Comparison of ENCODE assay signal across 21 cellular contexts in the genomic region with DNA sequence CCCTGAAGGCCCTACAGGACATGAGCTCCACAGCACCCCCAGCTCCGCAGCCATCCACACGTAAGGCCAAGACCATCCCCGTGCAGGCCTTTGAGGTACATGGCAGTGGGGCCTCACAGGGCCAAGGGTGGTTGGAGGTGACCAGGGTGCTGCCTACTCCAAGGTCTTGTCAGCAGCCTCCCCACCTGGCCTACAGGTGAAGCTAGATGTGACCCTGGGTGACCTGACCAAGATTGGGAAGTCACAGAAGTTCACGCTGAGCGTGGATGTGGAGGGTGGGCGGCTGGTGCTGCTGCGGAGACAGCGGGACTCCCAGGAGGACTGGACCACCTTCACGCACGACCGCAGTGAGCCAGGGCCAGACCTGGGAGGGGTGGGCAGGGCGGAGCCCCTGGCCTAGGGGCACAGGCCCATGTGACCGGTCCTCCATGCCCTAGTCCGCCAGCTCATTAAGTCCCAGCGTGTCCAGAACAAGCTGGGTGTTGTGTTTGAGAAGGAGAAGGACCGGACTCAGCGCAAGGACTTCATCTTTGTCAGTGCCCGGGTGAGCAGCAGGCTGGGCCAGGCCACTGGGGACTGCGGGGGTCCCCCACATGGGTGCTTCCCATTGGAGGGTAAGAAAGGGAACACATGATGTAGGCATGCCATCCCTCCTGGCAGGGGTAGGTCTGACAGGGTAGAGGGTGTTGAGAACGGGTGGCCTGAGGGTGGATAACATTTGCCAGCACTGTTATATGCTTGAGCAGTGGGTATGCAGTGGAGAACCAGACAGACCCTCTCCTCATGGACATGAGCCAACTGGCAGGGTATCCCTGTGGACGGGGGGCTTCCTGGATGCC. TPM values are rescaled to one million over a fixed set of nuclear protein-coding genes. Genes with fewer than 3 reads are reported as not detected.
DNase-seq lines count a peak whose midpoint lies in the region; ATAC-seq and TF ChIP-seq lines count a peak whose summit lies in the region.
"Had no signal": no experiment of that assay in that cellular context is flagged by ENCODE, and none has a peak within 500 bp of the region (broad histone marks: within the 10 kb centered on the region; RNA-seq: fewer than 3 reads in every experiment).

No MANE protein-coding gene starts in this region.

- peaks cover 56% of the 10 kb centered on the region for H3K36me3 Mint-ChIP-seq in MCF 10A (ENCODE audit: insufficient read depth, unreplicated experiment)

- intact Hi-C loops in MCF 10A (cut with micrococcal nuclease): no loop called here
- intact Hi-C loops in posterior vena cava (cut with DNase I): loop anchor here (10.0 kb wide), 3 partner anchors 205 to 215 kb away; a partner anchor contains a TSS

- H3K27me3 Mint-ChIP-seq in MCF 10A (ENCODE audit: insufficient read depth, unreplicated experiment): no peaks in the 10 kb centered on the region

- CTCF ChIA-PET in MCF 10A (lab: Yijun Ruan, JAX): interaction anchor here (0.6 to 0.8 kb wide), 3 partner anchors 8 to 121 kb away, joined by 3 to 4 read pairs (median 3); no protein-coding TSS in a partner anchor

- no peak overlapping the region for H3K27ac Mint-ChIP-seq in MCF 10A (ENCODE audit: low read depth, unreplicated experiment)
- H3K27ac Mint-ChIP-seq: H9, WTC11 had no signal

- DNase-seq in H7 (peak; percentile 25), MCF 10A (ENCODE audit: unreplicated experiment) (no peak), posterior vena cava (ENCODE audit: low spot score) (peak; percentile 68), NCI-H2196 treated with DMSO at 0.1 percent for 48 hours (lab: John Stamatoyannopoulos, UW; ENCODE audit: unreplicated experiment) (no peak), mucosa of gallbladder (ENCODE audit: low spot score) (no peak)
- DNase-seq: activated gamma-delta T cell, amygdala, DMS79 treated with DMSO at 0.1 percent for 48 hours, H9, kidney glomerular epithelial cell, midbrain, NCI-H1048, NCI-H2081, NCI-H524, occipital lobe, SHP77 had no signal

- H3K36me3 ChIP-seq in H7 (replicated peaks; ENCODE audit: control insufficient read depth, insufficient read depth, low read length): peaks cover 50% of the 10 kb centered on the region

- ATAC-seq in GM21367 (IDR thresholded peaks at IDR 0.05; ENCODE audit: unreplicated experiment): no peak
- ATAC-seq: CD8-positive, alpha-beta T cell; right lobe of liver; WTC11 had no signal

- TSS peak; percentile 6 for BruUV-seq in MCF 10A (replicated peaks; lab: Mats Ljungman, UMichigan)

- no peaks in the 10 kb centered on the region for H3K9me3 Mint-ChIP-seq in MCF 10A (ENCODE audit: unreplicated experiment)
- H3K9me3 Mint-ChIP-seq: CD8-positive, alpha-beta T cell; H9; WTC11 had no signal

- POLR2A ChIA-PET in MCF 10A (lab: Yijun Ruan, JAX): interaction anchor here (0.6 kb wide), 1 partner anchor 161 kb away, joined by 4 read pairs; no protein-coding TSS in a partner anchor

- H3K4me3 Mint-ChIP-seq in MCF 10A (ENCODE audit: unreplicated experiment): no peak overlapping the region
- H3K4me3 Mint-ChIP-seq: CD8-positive, alpha-beta T cell; H9; WTC11 had no signal

- H3K27me3 ChIP-seq in H7 (ENCODE audit: control insufficient read depth, insufficient read depth, low read length): no peaks in the 10 kb centered on the region; the same call in 1 of the 2 replicates
- H3K27me3 ChIP-seq: right lobe of liver had no signal

- no peak overlapping the region for H3K4me3 ChIP-seq in H7 (ENCODE audit: insufficient read depth, low read depth, low read length)
- H3K4me3 ChIP-seq: right lobe of liver had no signal

- TF ChIP-seq CTCF in MCF 10A (IDR thresholded peaks at IDR 0.05; ENCODE audit: unreplicated experiment): no peak

- H3K4me1 Mint-ChIP-seq in MCF 10A (ENCODE audit: insufficient read depth, unreplicated experiment): peaks cover 7% of the 10 kb centered on the region

RNA-seq across cellular contexts. Expression of a gene that starts 5.6 kb away (rescaled TPM):
- total RNA-seq in H7 (2014; rRNA removed; shearing (Covaris generic)): 98.6 and 109 TPM in 2 replicates
- total RNA-seq in MCF 10A (2022) (90.2 and 104 TPM in 2 replicates), posterior vena cava (100 to 1,000 TPM; 108 to 110 TPM), mucosa of gallbladder (225 TPM)

RNA-seq across cellular contexts. Expression of a gene that starts 13.6 kb away (rescaled TPM):
- total RNA-seq in H7 (2014; rRNA removed; shearing (Covaris generic)): not detected in 2 replicates
- not detected in 2 replicates for total RNA-seq in MCF 10A (2022)
- 10 to 100 TPM; 16.2 to 66.4 TPM for total RNA-seq in posterior vena cava
- total RNA-seq in mucosa of gallbladder: 18.9 TPM
- total RNA-seq: CD8-positive, alpha-beta T cell; H9; T-helper 1 cell treated with Interleukin-12 subunit alpha and Interleukin-12 subunit beta and Interleukin-4 antibody, amounts not matched to agents 30 ng/mL and 1 ng/mL, for 36 hours; WTC11 had no signal

RNA-seq across cellular contexts. Expression of a gene that starts 13.8 kb away (rescaled TPM):
- 2.5 and 2.8 TPM in 2 replicates for total RNA-seq in H7 (2014; rRNA removed; shearing (Covaris generic))
- not detected in 2 replicates for total RNA-seq in MCF 10A (2022)
- total RNA-seq in posterior vena cava: not detected
- total RNA-seq in mucosa of gallbladder: 0.14 TPM
- total RNA-seq: CD8-positive, alpha-beta T cell; occipital lobe; right lobe of liver; T-helper 1 cell treated with Interleukin-12 subunit alpha and Interleukin-12 subunit beta and Interleukin-4 antibody, amounts not matched to agents 30 ng/mL and 1 ng/mL, for 36 hours had no signal

RNA-seq across cellular contexts. Expression of a gene that starts 38.2 kb away (rescaled TPM):
- total RNA-seq in H7 (2014; rRNA removed; shearing (Covaris generic)): 0.41 and 1.3 TPM in 2 replicates
- total RNA-seq in MCF 10A (2022) (0.40 TPM in 1 of 2 replicates, not detected in the other), posterior vena cava (not detected), mucosa of gallbladder (7.0 TPM)
- total RNA-seq: CD8-positive, alpha-beta T cell; occipital lobe; right lobe of liver; T-helper 1 cell treated with Interleukin-12 subunit alpha and Interleukin-12 subunit beta and Interleukin-4 antibody, amounts not matched to agents 30 ng/mL and 1 ng/mL, for 36 hours had no signal

Comparison
In these comparisons a context has a peak if more than half of its experiments do, and no peak if none do; other contexts are left out.
1. DNase-seq: peak in H7 (single experiment) and posterior vena cava (single experiment); none in MCF 10A (single experiment), NCI-H2196 treated with DMSO at 0.1 percent for 48 hours (single experiment) and mucosa of gallbladder (single experiment).
2. RNA of a gene that starts 13.6 kb away (total RNA-seq): 16.2 to 66.4 TPM in posterior vena cava and 18.9 TPM in mucosa of gallbladder (single experiment); not detected in H7 and not detected in MCF 10A; every median in the first group is over 10 times any median in the second.